22 cellular contexts compared by ENCODE assay signal in genomic region chr14:85584481-85584880, GRCh38. TPM values are rescaled to one million over a fixed set of nuclear protein-coding genes. Genes with fewer than 3 reads are reported as not detected.
DNase-seq lines count a peak whose midpoint lies in the region; ATAC-seq and TF ChIP-seq lines count a peak whose summit lies in the region.
"Had no signal": no experiment of that assay in that cellular context is flagged by ENCODE, and none has a peak within 500 bp of the region (broad histone marks: within the 10 kb centered on the region; RNA-seq: fewer than 3 reads in every experiment).

No MANE protein-coding gene starts in this region.

- H4K20me1 ChIP-seq in DND-41 (ENCODE audit: insufficient read depth, low read length) (no peaks in the 10 kb centered on the region), SK-N-SH (ENCODE audit: insufficient read depth) (no peaks in the 10 kb centered on the region)

- no peaks in the 10 kb centered on the region for H3K9me2 ChIP-seq in SK-N-SH

- H3K27me3 ChIP-seq in DND-41 (ENCODE audit: insufficient read depth, low read length, poor library complexity): no peaks in the 10 kb centered on the region
- H3K27me3 ChIP-seq in SK-N-SH (ENCODE audit: insufficient read depth): no peaks in the 10 kb centered on the region
- H3K27me3 ChIP-seq in dorsolateral prefrontal cortex: no peaks in the 10 kb centered on the region
- H3K27me3 ChIP-seq: SJSA1 had no signal

- intact Hi-C loops in dorsolateral prefrontal cortex (cut with DNase I): no loop called here
- intact Hi-C loops in sciatic nerve (cut with DNase I): no loop called here

- H3K27ac ChIP-seq in DND-41 (ENCODE audit: low read length) (no peak overlapping the region), SK-N-SH (ENCODE audit: low read depth in 2 of 2, low read length in 1 of 2) (no peak overlapping the region), dorsolateral prefrontal cortex (peak overlapping the region in 47 of 59 donors; percentile 3 to 80 (median 63))
- H3K27ac ChIP-seq: KMS-11, SJSA1 had no signal

- CTCF ChIA-PET in SK-N-SH (lab: Yijun Ruan, JAX): no interaction called here

- H3K79me2 ChIP-seq in DND-41 (ENCODE audit: insufficient read depth, low read length) (no peaks in the 10 kb centered on the region), SK-N-SH (ENCODE audit: insufficient read depth) (peaks cover 53% of the 10 kb centered on the region)

- H3K4me1 ChIP-seq in DND-41 (ENCODE audit: insufficient read depth, low read length) (peaks cover 22% of the 10 kb centered on the region), SK-N-SH (ENCODE audit: control insufficient read depth in 1 of 2, insufficient read depth in 2 of 2, low read depth in 1 of 2, low read length in 1 of 2) (peaks cover 0 to 25% of the 10 kb centered on the region in 2 experiments; a peak in 3 of 4 replicates)

- H3K9ac ChIP-seq in DND-41 (ENCODE audit: low read depth, low read length): no peak overlapping the region
- no peak overlapping the region for H3K9ac ChIP-seq in SK-N-SH
- H3K9ac ChIP-seq: KMS-11 had no signal

- H3K36me3 ChIP-seq in DND-41 (ENCODE audit: insufficient read depth, low read length): no peaks in the 10 kb centered on the region
- peaks cover 0 to 6% of the 10 kb centered on the region in 2 experiments for H3K36me3 ChIP-seq in SK-N-SH (replicated peaks in 1 of 2; ENCODE audit: control insufficient read depth in 1 of 2, insufficient read depth in 2 of 2, low read length in 1 of 2)

- POLR2A ChIA-PET in SK-N-SH (lab: Yijun Ruan, JAX): no interaction called here

- TF ChIP-seq EP300 in SK-N-SH (IDR thresholded peaks at IDR 0.05; ENCODE audit: borderline replicate concordance in 1 of 2, low read depth in 1 of 2, low read length in 1 of 2): no peak

- peak; percentile 8 for DNase-seq in DND-41
- DNase-seq in SK-N-SH: no peak
- DNase-seq in dorsolateral prefrontal cortex: peak in 1 of 10 donors; percentile 47
- DNase-seq in sciatic nerve (ENCODE audit: low spot score): no peak
- DNase-seq in AG08395 (ENCODE audit: low spot score): no peak
- DNase-seq in KG1 (lab: John Stamatoyannopoulos, UW): no peak
- DNase-seq: Calu3, NCI-H1092, NCI-H1436, NCI-H187, NCI-H2081 treated with DMSO at 0.1 percent for 48 hours, NCI-H2171, NCI-H226, NCI-H510A, PC-3, Right ventricle myocardium superior had no signal

- WGBS in SK-N-SH (ENCODE audit: low lambda C conversion rate): 33% methylated on average over 5 of the region's 6 CpGs

- H3K9me3 ChIP-seq in DND-41 (ENCODE audit: insufficient read depth, low read length, severe bottlenecking) (no peaks in the 10 kb centered on the region), SK-N-SH (no peaks in the 10 kb centered on the region)

- H3K4me2 ChIP-seq in DND-41 (ENCODE audit: insufficient read depth, low read length) (no peak overlapping the region), SK-N-SH (peak overlapping the region; percentile 25; the same call in 1 of the 2 replicates)
- H3K4me2 ChIP-seq: KMS-11 had no signal

- peak; percentile 51; the same call in 2 of the 3 replicates for ATAC-seq in DND-41 (ENCODE audit: insufficient read depth, low read depth)
- ATAC-seq in sciatic nerve: peak; percentile 45
- no peak for ATAC-seq in GM18909 (IDR thresholded peaks at IDR 0.05; ENCODE audit: poor library complexity, unreplicated experiment)
- ATAC-seq in HG02884 (IDR thresholded peaks at IDR 0.05; ENCODE audit: unreplicated experiment): no peak
- ATAC-seq: PC-3 had no signal

- H3F3A ChIP-seq in SK-N-SH (replicated peaks; ENCODE audit: insufficient read depth): peaks cover 27% of the 10 kb centered on the region

- TF ChIP-seq CTCF in DND-41 (IDR thresholded peaks at IDR 0.05; ENCODE audit: borderline replicate concordance, extremely low read depth, low read length, poor library complexity, severe bottlenecking) (no peak), SK-N-SH (IDR thresholded peaks at IDR 0.05) (no peak), dorsolateral prefrontal cortex (IDR thresholded peaks at IDR 0.05 in 54 of 56, conservative IDR thresholded peaks at IDR 0.05 in 2 of 56; ENCODE audit: low read depth in 1 of 56, partially characterized antibody in 56 of 56) (no peak)

- TF ChIP-seq RAD21 in SK-N-SH (IDR thresholded peaks at IDR 0.05; ENCODE audit: low read length): no peak

- H2AFZ ChIP-seq in DND-41 (ENCODE audit: low read depth, low read length): no peak overlapping the region
- no peak overlapping the region for H2AFZ ChIP-seq in SK-N-SH (ENCODE audit: low read depth)

- no peak overlapping the region for H3K4me3 ChIP-seq in DND-41 (ENCODE audit: low read depth in 1 of 2, low read length in 2 of 2)
- no peak overlapping the region for H3K4me3 ChIP-seq in SK-N-SH (ENCODE audit: low read depth in 2 of 2, low read length in 1 of 2)
- peak overlapping the region in 3 of 59 donors; percentile 12 to 26 (median 16) for H3K4me3 ChIP-seq in dorsolateral prefrontal cortex
- H3K4me3 ChIP-seq: SJSA1 had no signal

TF ChIP-seq in SK-N-SH, 30 proteins besides CTCF, POLR2A, EP300 and RAD21:
- TF ChIP-seq YY1 (IDR thresholded peaks at IDR 0.05; ENCODE audit: low read depth): no peak
- no peak for TF ChIP-seq RCOR1 (IDR thresholded peaks at IDR 0.05; ENCODE audit: low read length)
- no peak for TF ChIP-seq NRF1 (IDR thresholded peaks at IDR 0.05; ENCODE audit: low read depth, low read length)
- TF ChIP-seq TCF12 (IDR thresholded peaks at IDR 0.05): no peak
- no peak for TF ChIP-seq FOXM1 (IDR thresholded peaks at IDR 0.05; ENCODE audit: low read depth)

RNA-seq across cellular contexts. Expression of gene FLRT2, which starts 54.5 kb away (rescaled TPM):
- 10.8 and 14.1 TPM in 2 replicates for polyA plus RNA-seq in SK-N-SH (2012; rRNA removed)
- polyA plus RNA-seq in SK-N-SH (2012; cell fraction: cytosol; rRNA removed): 5.9 and 7.3 TPM in 2 replicates
- 23.0 and 43.1 TPM in 2 replicates for polyA plus RNA-seq in SK-N-SH (2012; cell fraction: nucleus; rRNA removed)
- 100 to 1,000 TPM in 98 of 120 experiments, 10 to 100 TPM in 22; 29.4 to 209 (median 120) TPM for total RNA-seq in dorsolateral prefrontal cortex
- 205 TPM for total RNA-seq in sciatic nerve
- total RNA-seq: Calu3; T-helper 1 cell treated with Interleukin-12 subunit alpha and Interleukin-12 subunit beta and Interleukin-4 antibody, amounts not matched to agents 30 ng/mL and 1 ng/mL, for 36 hours had no signal
- polyA plus RNA-seq: CD14-positive monocyte had no signal

Comparison
In these comparisons a context has a peak if more than half of its experiments do, and no peak if none do; other contexts are left out.
1. ATAC-seq: peak in DND-41 (single experiment) and sciatic nerve (single experiment); none in GM18909 (single experiment) and HG02884 (single experiment).
2. H3K27ac ChIP-seq: peak in dorsolateral prefrontal cortex (47 of 59); none in DND-41 (single experiment) and SK-N-SH (0 of 2).